Comparison of ENCODE assay signal across 1 cellular context in the genomic region with DNA sequence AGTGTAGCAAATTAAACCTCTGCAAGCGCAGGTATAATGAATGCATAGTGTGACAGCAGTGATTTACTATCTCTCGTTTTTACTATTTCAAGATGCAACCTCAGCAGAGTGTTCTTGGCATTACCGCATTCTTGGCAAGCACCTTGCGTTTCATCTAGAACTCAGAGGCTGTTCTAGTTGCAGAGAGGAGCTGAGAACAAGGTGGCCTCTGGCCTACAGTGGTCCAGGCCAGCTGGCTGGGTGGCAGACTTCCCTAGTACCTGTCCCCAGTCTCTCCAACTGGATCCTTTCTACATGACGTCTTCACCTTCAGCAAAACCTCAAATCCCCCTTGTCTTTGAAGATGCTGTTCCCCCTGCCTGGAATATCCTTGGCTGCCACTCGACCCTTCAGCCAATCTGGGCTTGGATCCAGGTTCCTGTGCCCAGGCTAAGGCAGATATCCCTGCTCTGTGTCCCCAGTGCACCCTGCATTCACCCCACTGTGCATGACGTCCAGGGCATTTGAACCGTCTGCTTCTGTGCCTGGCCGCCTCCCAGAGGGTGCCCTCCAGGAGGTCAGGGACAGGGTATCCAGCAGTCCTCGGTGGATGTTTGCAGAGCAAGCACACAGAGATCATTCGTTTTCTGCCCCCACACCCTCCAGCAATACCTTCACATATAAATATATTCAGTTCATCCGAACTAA.
TF ChIP-seq lines count a peak whose summit lies in the region.

No MANE protein-coding gene starts in this region.

TF ChIP-seq in SK-N-SH, 30 proteins besides CTCF, POLR2A, EP300 and RAD21 (continued from another document):
- TF ChIP-seq, protein P1, sequence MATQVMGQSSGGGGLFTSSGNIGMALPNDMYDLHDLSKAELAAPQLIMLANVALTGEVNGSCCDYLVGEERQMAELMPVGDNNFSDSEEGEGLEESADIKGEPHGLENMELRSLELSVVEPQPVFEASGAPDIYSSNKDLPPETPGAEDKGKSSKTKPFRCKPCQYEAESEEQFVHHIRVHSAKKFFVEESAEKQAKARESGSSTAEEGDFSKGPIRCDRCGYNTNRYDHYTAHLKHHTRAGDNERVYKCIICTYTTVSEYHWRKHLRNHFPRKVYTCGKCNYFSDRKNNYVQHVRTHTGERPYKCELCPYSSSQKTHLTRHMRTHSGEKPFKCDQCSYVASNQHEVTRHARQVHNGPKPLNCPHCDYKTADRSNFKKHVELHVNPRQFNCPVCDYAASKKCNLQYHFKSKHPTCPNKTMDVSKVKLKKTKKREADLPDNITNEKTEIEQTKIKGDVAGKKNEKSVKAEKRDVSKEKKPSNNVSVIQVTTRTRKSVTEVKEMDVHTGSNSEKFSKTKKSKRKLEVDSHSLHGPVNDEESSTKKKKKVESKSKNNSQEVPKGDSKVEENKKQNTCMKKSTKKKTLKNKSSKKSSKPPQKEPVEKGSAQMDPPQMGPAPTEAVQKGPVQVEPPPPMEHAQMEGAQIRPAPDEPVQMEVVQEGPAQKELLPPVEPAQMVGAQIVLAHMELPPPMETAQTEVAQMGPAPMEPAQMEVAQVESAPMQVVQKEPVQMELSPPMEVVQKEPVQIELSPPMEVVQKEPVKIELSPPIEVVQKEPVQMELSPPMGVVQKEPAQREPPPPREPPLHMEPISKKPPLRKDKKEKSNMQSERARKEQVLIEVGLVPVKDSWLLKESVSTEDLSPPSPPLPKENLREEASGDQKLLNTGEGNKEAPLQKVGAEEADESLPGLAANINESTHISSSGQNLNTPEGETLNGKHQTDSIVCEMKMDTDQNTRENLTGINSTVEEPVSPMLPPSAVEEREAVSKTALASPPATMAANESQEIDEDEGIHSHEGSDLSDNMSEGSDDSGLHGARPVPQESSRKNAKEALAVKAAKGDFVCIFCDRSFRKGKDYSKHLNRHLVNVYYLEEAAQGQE (IDR thresholded peaks at IDR 0.05; ENCODE audit: low read depth, low read length): no peak
- TF ChIP-seq, protein P2, sequence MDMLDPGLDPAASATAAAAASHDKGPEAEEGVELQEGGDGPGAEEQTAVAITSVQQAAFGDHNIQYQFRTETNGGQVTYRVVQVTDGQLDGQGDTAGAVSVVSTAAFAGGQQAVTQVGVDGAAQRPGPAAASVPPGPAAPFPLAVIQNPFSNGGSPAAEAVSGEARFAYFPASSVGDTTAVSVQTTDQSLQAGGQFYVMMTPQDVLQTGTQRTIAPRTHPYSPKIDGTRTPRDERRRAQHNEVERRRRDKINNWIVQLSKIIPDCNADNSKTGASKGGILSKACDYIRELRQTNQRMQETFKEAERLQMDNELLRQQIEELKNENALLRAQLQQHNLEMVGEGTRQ (IDR thresholded peaks at IDR 0.05; ENCODE audit: borderline replicate concordance, low read depth, low read length): no peak
- no peak for TF ChIP-seq MEF2A (IDR thresholded peaks at IDR 0.05; ENCODE audit: borderline replicate concordance, low read depth)
- no peak for TF ChIP-seq NRF1 (IDR thresholded peaks at IDR 0.05; ENCODE audit: low read depth, low read length)
- TF ChIP-seq EZH2phosphoT487 (IDR thresholded peaks at IDR 0.05; ENCODE audit: borderline replicate concordance, low read depth): no peak
- no peak for TF ChIP-seq RXRA (IDR thresholded peaks at IDR 0.05; ENCODE audit: borderline replicate concordance, low read depth)
